ENCODE assay signal across 20 cellular contexts in the genomic region with DNA sequence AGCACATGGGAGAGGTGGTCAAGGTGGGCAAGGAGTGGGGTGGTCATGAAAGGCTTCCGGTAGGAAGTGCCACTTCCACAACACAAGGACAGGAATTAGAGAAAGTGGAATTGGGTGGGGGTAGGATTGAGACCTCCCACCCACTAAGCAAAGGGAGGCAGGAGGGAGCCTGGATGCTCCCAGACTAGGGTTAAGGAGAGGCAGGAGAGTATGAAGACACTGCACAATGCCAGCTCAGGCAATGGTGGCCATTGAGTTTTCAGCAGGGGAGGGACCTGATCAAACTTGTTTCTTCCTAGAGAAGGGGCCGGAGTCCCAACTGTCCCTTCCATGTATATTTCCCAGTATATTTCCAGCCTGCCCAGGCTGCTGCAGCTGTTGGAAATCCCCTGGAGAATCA. TPM values are rescaled to one million over a fixed set of nuclear protein-coding genes. Genes with fewer than 3 reads are reported as not detected.
"Had no signal": no experiment of that assay in that cellular context is flagged by ENCODE, and none has a peak within 500 bp of the region (broad histone marks: within the 10 kb centered on the region; RNA-seq: fewer than 3 reads in every experiment).

No MANE protein-coding gene starts in this region.

- H3K9me3 Mint-ChIP-seq: memory B cell; natural killer cell; stimulated activated memory B cell treated with anti-CD40 and anti-IgM and Interleukin-4, amounts not matched to agents 10 μg/mL and 1 μg/mL and 100 μg/mL, for 72 hours had no signal

- H3K27ac Mint-ChIP-seq: memory B cell; natural killer cell; stimulated activated memory B cell treated with anti-CD40 and anti-IgM and Interleukin-4, amounts not matched to agents 10 μg/mL and 1 μg/mL and 100 μg/mL, for 72 hours had no signal

- H3K36me3 Mint-ChIP-seq: memory B cell; natural killer cell; stimulated activated memory B cell treated with anti-CD40 and anti-IgM and Interleukin-4, amounts not matched to agents 10 μg/mL and 1 μg/mL and 100 μg/mL, for 72 hours had no signal

- DNase-seq: effector CD4-positive, alpha-beta T cell; foreskin fibroblast; gastrocnemius medialis; kidney; natural killer cell; ovary; posterior cingulate gyrus; psoas muscle; right cardiac atrium; sigmoid colon; stimulated activated CD4-positive, alpha-beta T cell treated with anti-CD3 and anti-CD28 coated beads, Interleukin-15, amount 100 ng/mL, for 24 hours; stimulated activated CD4-positive, alpha-beta T cell treated with anti-CD3 and anti-CD28 coated beads, Interleukin-2, amount 100 ng/mL, for 48 hours; stimulated activated naive CD8-positive, alpha-beta T cell treated with anti-CD3 and anti-CD28 coated beads, Interleukin-15, Interleukin-2, amounts not matched to agents 100 U/mL and 50 U/mL, for 24 hours; testis; upper lobe of left lung had no signal

- H3K4me3 Mint-ChIP-seq: memory B cell; natural killer cell; stimulated activated memory B cell treated with anti-CD40 and anti-IgM and Interleukin-4, amounts not matched to agents 10 μg/mL and 1 μg/mL and 100 μg/mL, for 72 hours had no signal

- ATAC-seq: gastrocnemius medialis; left lobe of liver; natural killer cell; psoas muscle; right cardiac atrium; stimulated activated memory B cell treated with anti-CD40 and anti-IgM and Interleukin-4, amounts not matched to agents 10 μg/mL and 1 μg/mL and 100 μg/mL, for 72 hours; stimulated activated naive CD8-positive, alpha-beta T cell treated with anti-CD3 and anti-CD28 coated beads, Interleukin-15, Interleukin-2, amounts not matched to agents 100 U/mL and 50 U/mL, for 24 hours had no signal

RNA-seq across cellular contexts. Expression of gene RAB11FIP4, which starts 3.1 kb away (rescaled TPM):
- total RNA-seq: dermis microvascular lymphatic vessel endothelial cell, glomerular endothelial cell had no signal
